Comparison of ENCODE assay signal across 1 cellular context in genomic region chr5:115461506-115462290, GRCh38.
TF ChIP-seq lines count a peak whose summit lies in the region.

No MANE protein-coding gene starts in this region.

TF ChIP-seq in GM23338, 12 proteins besides CTCF, POLR2A, EP300 and RAD21 (continued from another document):
- no peak for TF ChIP-seq REST (IDR thresholded peaks at IDR 0.05; ENCODE audit: unreplicated experiment)
- TF ChIP-seq STAT1 (IDR thresholded peaks at IDR 0.05; ENCODE audit: unreplicated experiment): no peak
- TF ChIP-seq EZH2phosphoT487 (IDR thresholded peaks at IDR 0.05; ENCODE audit: unreplicated experiment): no peak
- TF ChIP-seq ETS1 (IDR thresholded peaks at IDR 0.05): no peak
- TF ChIP-seq CREB1 (CRISPR knock-in tag; IDR thresholded peaks at IDR 0.05; ENCODE audit: low read depth): no peak
- no peak for TF ChIP-seq EZH2 (IDR thresholded peaks at IDR 0.05; ENCODE audit: low read depth, unreplicated experiment)
- TF ChIP-seq JUNB (IDR thresholded peaks at IDR 0.05; ENCODE audit: unreplicated experiment): no peak
- TF ChIP-seq ZNF331 (CRISPR knock-in tag; IDR thresholded peaks at IDR 0.05; ENCODE audit: low read depth): no peak
